In genomic region chr4:73453701-73454005, GRCh38 we compare ENCODE assay signal across 30 cellular contexts. TPM values are rescaled to one million over a fixed set of nuclear protein-coding genes. Genes with fewer than 3 reads are reported as not detected.
DNase-seq lines count a peak whose midpoint lies in the region; ATAC-seq and TF ChIP-seq lines count a peak whose summit lies in the region.
"Had no signal": no experiment of that assay in that cellular context is flagged by ENCODE, and none has a peak within 500 bp of the region (broad histone marks: within the 10 kb centered on the region; RNA-seq: fewer than 3 reads in every experiment).

No MANE protein-coding gene starts in this region.

- H3K27ac ChIP-seq in upper lobe of right lung (no peak overlapping the region), brain microvascular endothelial cell (no peak overlapping the region)
- H3K27ac ChIP-seq: 22Rv1, RWPE1, testis, vagina had no signal

- H3K4me1 ChIP-seq in upper lobe of right lung: no peaks in the 10 kb centered on the region
- H3K4me1 ChIP-seq: testis, vagina had no signal

- TF ChIP-seq CTCF in fibroblast of pulmonary artery (IDR thresholded peaks at IDR 0.05; ENCODE audit: low read length, missing control alignments) (no peak), upper lobe of right lung (IDR thresholded peaks at IDR 0.05) (no peak), brain microvascular endothelial cell (IDR thresholded peaks at IDR 0.05; ENCODE audit: low read depth, low read length, missing control alignments) (no peak)

- H3K36me3 ChIP-seq in upper lobe of right lung (no peaks in the 10 kb centered on the region), brain microvascular endothelial cell (replicated peaks) (no peaks in the 10 kb centered on the region)
- H3K36me3 ChIP-seq: MG63, vagina had no signal

- DNase-seq in NCI-H82 (lab: John Stamatoyannopoulos, UW): peak; percentile 5
- no peak for DNase-seq in NCI-H82 treated with DMSO at 0.1 percent for 48 hours (lab: John Stamatoyannopoulos, UW; ENCODE audit: unreplicated experiment)
- DNase-seq in fibroblast of pulmonary artery (ENCODE audit: low read depth): peak; percentile 11
- DNase-seq in left lobe of liver (ENCODE audit: low spot score): no peak
- no peak for DNase-seq in upper lobe of right lung
- DNase-seq in GOT3 (lab: John Stamatoyannopoulos, UW): no peak
- DNase-seq in medulla oblongata (ENCODE audit: extremely low spot score): no peak
- no peak for DNase-seq in brain microvascular endothelial cell
- DNase-seq: activated CD4-positive, alpha-beta memory T cell treated with anti-CD3 and anti-CD28 coated beads for 36 hours; activated CD4-positive, CD25-positive, alpha-beta regulatory T cell treated with anti-CD3 and anti-CD28 coated beads, Interleukin-2, amount 50 U/mL, for 72 hours; aorta; cerebellar nuclear complex; KG1; kidney glomerular epithelial cell; mammary epithelial cell; MG63; NCI-H2081; NCI-H2227 treated with DMSO at 0.1 percent for 48 hours; NCI-H748 treated with DMSO at 0.1 percent for 48 hours; stimulated activated naive CD4-positive, alpha-beta T cell treated with Interleukin-2 at 50 U/mL for 16 hours; testis had no signal

- in situ Hi-C loops in brain microvascular endothelial cell (cut with HindIII; ENCODE audit: low pct_ligation_motif_present, low sequenced_read_pairs): no loop called here

- ATAC-seq in left lobe of liver: peak; percentile 52
- ATAC-seq in upper lobe of right lung: peak; percentile 33

- H3K9me3 ChIP-seq in upper lobe of right lung: no peaks in the 10 kb centered on the region
- H3K9me3 ChIP-seq: MG63, testis, vagina had no signal

- intact Hi-C loops in upper lobe of right lung (cut with DNase I): no loop called here

- H3K4me3 ChIP-seq in fibroblast of pulmonary artery (replicated peaks; ENCODE audit: low read depth, low read length): no peak overlapping the region
- H3K4me3 ChIP-seq in upper lobe of right lung: no peak overlapping the region
- no peak overlapping the region for H3K4me3 ChIP-seq in brain microvascular endothelial cell (ENCODE audit: low read depth, low read length)
- H3K4me3 ChIP-seq: GM12878, MG63, testis, vagina had no signal

- H3K27me3 ChIP-seq in upper lobe of right lung (no peaks in the 10 kb centered on the region), brain microvascular endothelial cell (replicated peaks) (no peaks in the 10 kb centered on the region)
- H3K27me3 ChIP-seq: MG63, testis, vagina had no signal

RNA-seq across cellular contexts. Expression of gene AFP, which starts 17.6 kb away (rescaled TPM):
- total RNA-seq in left lobe of liver: 3.3 TPM
- not detected for total RNA-seq in upper lobe of right lung
- total RNA-seq: activated CD4-positive, alpha-beta memory T cell treated with anti-CD3 and anti-CD28 coated beads for 36 hours; activated T-helper 2 cell treated with anti-CD3 and anti-CD28 coated beads, Interferon-gamma antibody, Interleukin-2, Interleukin-4, amounts not matched to agents 10 μg/mL and 5 μg/mL and 100 μg/mL, durations not matched to agents 14 hours and 24 hours and 36 hours; dermis microvascular lymphatic vessel endothelial cell; mammary epithelial cell; pulmonary artery endothelial cell; testis; vagina had no signal

RNA-seq across cellular contexts. Expression of gene AFM, which starts 27.9 kb away (rescaled TPM):
- total RNA-seq in left lobe of liver: 208 TPM
- total RNA-seq in upper lobe of right lung: not detected
- total RNA-seq: activated CD4-positive, alpha-beta memory T cell treated with anti-CD3 and anti-CD28 coated beads for 36 hours; activated T-helper 2 cell treated with anti-CD3 and anti-CD28 coated beads, Interferon-gamma antibody, Interleukin-2, Interleukin-4, amounts not matched to agents 10 μg/mL and 5 μg/mL and 100 μg/mL, durations not matched to agents 14 hours and 24 hours and 36 hours; aorta; dermis microvascular lymphatic vessel endothelial cell; GM12878; H4; mammary epithelial cell; pulmonary artery endothelial cell; skeletal muscle tissue; vagina had no signal

RNA-seq across cellular contexts. Expression of gene ALB, which starts 49.6 kb away (rescaled TPM):
- total RNA-seq in left lobe of liver (99,767 TPM), upper lobe of right lung (2.9 TPM)
- total RNA-seq: activated CD4-positive, alpha-beta memory T cell treated with anti-CD3 and anti-CD28 coated beads for 36 hours; activated T-helper 2 cell treated with anti-CD3 and anti-CD28 coated beads, Interferon-gamma antibody, Interleukin-2, Interleukin-4, amounts not matched to agents 10 μg/mL and 5 μg/mL and 100 μg/mL, durations not matched to agents 14 hours and 24 hours and 36 hours; dermis microvascular lymphatic vessel endothelial cell; H4; mammary epithelial cell; pulmonary artery endothelial cell; vagina had no signal

Comparison
In these comparisons a context has a peak if more than half of its experiments do, and no peak if none do; other contexts are left out.
1. DNase-seq: peak in NCI-H82 (single experiment) and fibroblast of pulmonary artery (single experiment); none in NCI-H82 treated with DMSO at 0.1 percent for 48 hours (single experiment), left lobe of liver (single experiment), upper lobe of right lung (single experiment), GOT3 (single experiment), medulla oblongata (single experiment) and brain microvascular endothelial cell (single experiment).
2. RNA of gene AFM, which starts 27.9 kb away (total RNA-seq): 208 TPM in left lobe of liver (single experiment); not detected in upper lobe of right lung (single experiment); every median in the first group is over 100 times any median in the second.
3. RNA of gene ALB, which starts 49.6 kb away (total RNA-seq): 99,767 TPM in left lobe of liver (single experiment); 2.9 TPM in upper lobe of right lung (single experiment); every median in the first group is over 1,000 times any median in the second.